8 cellular contexts compared by ENCODE assay signal in genomic region chr16:30748634-30749445, GRCh38. TPM values are rescaled to one million over a fixed set of nuclear protein-coding genes. Genes with fewer than 3 reads are reported as not detected.
DNase-seq lines count a peak whose midpoint lies in the region; ATAC-seq and TF ChIP-seq lines count a peak whose summit lies in the region.

No MANE protein-coding gene starts in this region.

- DNase-seq in SKM-1 treated with dmso at 0.1 percent for 144 hours (lab: John Stamatoyannopoulos, UW; ENCODE audit: unreplicated experiment) (peak; percentile 6), SKM-1 (lab: John Stamatoyannopoulos, UW; ENCODE audit: unreplicated experiment) (no peak), UCSD-AML1 (lab: John Stamatoyannopoulos, UW; ENCODE audit: unreplicated experiment) (peak; percentile 38), epithelial cell of proximal tubule (ENCODE audit: low read depth) (no peak), NCI-H524 treated with DMSO at 0.1 percent for 48 hours (lab: John Stamatoyannopoulos, UW) (no peak), superior temporal gyrus (ENCODE audit: extremely low spot score) (no peak)

- peaks cover 0 to 12% of the 10 kb centered on the region in 2 donors for H3K4me1 ChIP-seq in muscle layer of duodenum (ENCODE audit: control insufficient read depth in 1 of 2, insufficient read depth in 2 of 2, low read length in 2 of 2)

- ATAC-seq in HG02981 (IDR thresholded peaks at IDR 0.05; ENCODE audit: unreplicated experiment) = peak; percentile 4

- no peaks in the 10 kb centered on the region for H3K9me3 ChIP-seq in muscle layer of duodenum (ENCODE audit: control insufficient read depth in 1 of 2, low read length in 2 of 2)

- no peak overlapping the region for H3K27ac ChIP-seq in muscle layer of duodenum (ENCODE audit: low read length)

- H3K27me3 ChIP-seq in muscle layer of duodenum (ENCODE audit: low read depth, low read length) = no peaks in the 10 kb centered on the region

- H3K36me3 ChIP-seq in muscle layer of duodenum (ENCODE audit: control insufficient read depth in 1 of 2, insufficient read depth in 2 of 2, low read length in 2 of 2) = peaks cover 15 to 26% of the 10 kb centered on the region in 2 donors

- TF ChIP-seq CTCF in epithelial cell of proximal tubule (conservative IDR thresholded peaks at IDR 0.05; ENCODE audit: low read depth, low read length) = no peak

- H3K4me3 ChIP-seq in epithelial cell of proximal tubule (ENCODE audit: low read depth, low read length) (peak overlapping the region; percentile 76), muscle layer of duodenum (ENCODE audit: low read depth in 1 of 2, low read length in 2 of 2) (peak overlapping the region; percentile 43 to 66)

RNA-seq across cellular contexts. Expression of gene PHKG2, which starts 0.6 kb away (rescaled TPM):
- 27.6 and 42.0 TPM in 2 replicates for total RNA-seq in epithelial cell of proximal tubule

RNA-seq across cellular contexts. Expression of gene CFAP119, which starts 13.0 kb away (rescaled TPM):
- total RNA-seq in epithelial cell of proximal tubule = 7.0 and 8.2 TPM in 2 replicates

RNA-seq across cellular contexts. Expression of gene RNF40, which starts 13.3 kb away (rescaled TPM):
- total RNA-seq in epithelial cell of proximal tubule = 47.2 and 73.8 TPM in 2 replicates

RNA-seq across cellular contexts. Expression of gene ZNF629, which starts 38.2 kb away (rescaled TPM):
- 11.4 and 14.0 TPM in 2 replicates for total RNA-seq in epithelial cell of proximal tubule

RNA-seq across cellular contexts. Expression of gene SRCAP, which starts 49.9 kb away (rescaled TPM):
- total RNA-seq in epithelial cell of proximal tubule = 10.8 and 11.8 TPM in 2 replicates

Comparison
In these comparisons a context has a peak if more than half of its experiments do, and no peak if none do; other contexts are left out.
1. DNase-seq: peak in SKM-1 treated with dmso at 0.1 percent for 144 hours (single experiment) and UCSD-AML1 (single experiment); none in SKM-1 (single experiment), epithelial cell of proximal tubule (single experiment), NCI-H524 treated with DMSO at 0.1 percent for 48 hours (single experiment) and superior temporal gyrus (single experiment).